Comparison of ENCODE assay signal across 8 cellular contexts in genomic region chr21:37267269-37268185, GRCh38. TPM values are rescaled to one million over a fixed set of nuclear protein-coding genes. Genes with fewer than 3 reads are reported as not detected.
A peak's percentile ranks its signal among the peaks of the same experiment; 100 is the strongest.
DNase-seq lines count a peak whose midpoint lies in the region; ATAC-seq and TF ChIP-seq lines count a peak whose summit lies in the region.

Gene VPS26C (minus strand): TSS chr21:37267334. CDS start chr21:37267294, 40 bp downstream.

- H3K4me1 ChIP-seq in suprapubic skin, result peaks cover 46% of the 10 kb centered on the region

- WGBS in suprapubic skin, result under 1% methylated on average over 45 of the region's 86 CpGs

- peak; percentile 72 to 87 for TF ChIP-seq POLR2A in suprapubic skin (IDR thresholded peaks at IDR 0.05)

- H3K36me3 ChIP-seq in GM06990 (ENCODE audit: control insufficient read depth, insufficient read depth, low read length), result no peaks in the 10 kb centered on the region
- no peaks in the 10 kb centered on the region for H3K36me3 ChIP-seq in suprapubic skin

- peaks cover 3% of the 10 kb centered on the region for H3K36me3 Mint-ChIP-seq in activated naive CD4-positive, alpha-beta T cell treated with anti-CD3 and anti-CD28 coated beads, Interleukin-2, amount 50 U/mL, for 24 hours

- peak within 1 kb of the TSS; percentile 93 for H3K4me3 Mint-ChIP-seq in activated naive CD4-positive, alpha-beta T cell treated with anti-CD3 and anti-CD28 coated beads, Interleukin-2, amount 50 U/mL, for 24 hours

- no peaks in the 10 kb centered on the region for H3K27me3 Mint-ChIP-seq in activated naive CD4-positive, alpha-beta T cell treated with anti-CD3 and anti-CD28 coated beads, Interleukin-2, amount 50 U/mL, for 24 hours

- H3K27me3 ChIP-seq in GM06990 (replicated peaks; ENCODE audit: control insufficient read depth, insufficient read depth, low read length), result no peaks in the 10 kb centered on the region
- no peaks in the 10 kb centered on the region for H3K27me3 ChIP-seq in suprapubic skin

- H3K27ac Mint-ChIP-seq in activated naive CD4-positive, alpha-beta T cell treated with anti-CD3 and anti-CD28 coated beads, Interleukin-2, amount 50 U/mL, for 24 hours, result peak within 1 kb of the TSS; percentile 97

- no peaks in the 10 kb centered on the region for H3K9me3 Mint-ChIP-seq in activated naive CD4-positive, alpha-beta T cell treated with anti-CD3 and anti-CD28 coated beads, Interleukin-2, amount 50 U/mL, for 24 hours

- H3K27ac ChIP-seq in suprapubic skin, result peak within 1 kb of the TSS; percentile 96

- peaks cover 43% of the 10 kb centered on the region for H3K4me1 Mint-ChIP-seq in activated naive CD4-positive, alpha-beta T cell treated with anti-CD3 and anti-CD28 coated beads, Interleukin-2, amount 50 U/mL, for 24 hours

- TF ChIP-seq EP300 in suprapubic skin (IDR thresholded peaks at IDR 0.05), result no peak

- TF ChIP-seq CTCF in GM06990 (IDR thresholded peaks at IDR 0.05; ENCODE audit: insufficient read depth, low read length, poor library complexity, severe bottlenecking) (no peak), suprapubic skin (IDR thresholded peaks at IDR 0.05) (no peak)

- ATAC-seq in HG02588 (IDR thresholded peaks at IDR 0.05; ENCODE audit: unreplicated experiment) (peak; percentile 87), SK-N-SH treated with all-trans-retinoic acid at 6 μM for 48 hours (peak; percentile 95)

- DNase-seq in GM06990 (ENCODE audit: extremely low read depth, insufficient read length) (peak; percentile 100), NCI-H1092 (lab: John Stamatoyannopoulos, UW) (peak; percentile 96), globus pallidus (ENCODE audit: low spot score) (peak; percentile 99), nucleus accumbens (lab: John Stamatoyannopoulos, UW) (peak; percentile 83 to 99 (median 97)), suprapubic skin (ENCODE audit: low spot score in 2 of 2) (peak; percentile 98 to 99)

- H3K4me3 ChIP-seq in GM06990 (replicated peaks; ENCODE audit: low read depth, low read length), result peak within 1 kb of the TSS; percentile 81
- H3K4me3 ChIP-seq in suprapubic skin, result peak within 1 kb of the TSS; percentile 62

- no peaks in the 10 kb centered on the region for H3K9me3 ChIP-seq in suprapubic skin

TF ChIP-seq in SK-N-SH treated with all-trans-retinoic acid at 6 μM for 48 hours, 23 proteins besides CTCF, POLR2A, EP300 and RAD21 (continues in another document):
- TF ChIP-seq ISL1 (CRISPR knock-in tag; IDR thresholded peaks at IDR 0.05), result no peak
- no peak for TF ChIP-seq OSR1 (CRISPR knock-in tag; IDR thresholded peaks at IDR 0.05)
- no peak for TF ChIP-seq ZFP30 (CRISPR knock-in tag; IDR thresholded peaks at IDR 0.05)
- no peak for TF ChIP-seq ARNTL (CRISPR knock-in tag; IDR thresholded peaks at IDR 0.05; ENCODE audit: borderline replicate concordance, low read depth)
- 0 out of 2 replicates have a peak, but pooled peaks have one; percentile 40 for TF ChIP-seq TSHZ2 (CRISPR knock-in tag; IDR thresholded peaks at IDR 0.05)
- TF ChIP-seq ESRRG (CRISPR knock-in tag; IDR thresholded peaks at IDR 0.05), result no peak
- no peak for TF ChIP-seq PPARA (CRISPR knock-in tag; IDR thresholded peaks at IDR 0.05; ENCODE audit: borderline replicate concordance)
- TF ChIP-seq SNAI2 (CRISPR knock-in tag; IDR thresholded peaks at IDR 0.05), result no peak
- TF ChIP-seq ZC3H10 (CRISPR knock-in tag; IDR thresholded peaks at IDR 0.05), result 0 out of 2 replicates have a peak, but pooled peaks have one; percentile 46
- no peak for TF ChIP-seq TCF4 (CRISPR knock-in tag; IDR thresholded peaks at IDR 0.05; ENCODE audit: borderline replicate concordance)
- no peak for TF ChIP-seq CSRNP3 (CRISPR knock-in tag; IDR thresholded peaks at IDR 0.05)
- no peak for TF ChIP-seq BACH2 (CRISPR knock-in tag; IDR thresholded peaks at IDR 0.05; ENCODE audit: borderline replicate concordance)
- TF ChIP-seq CSDC2 (CRISPR knock-in tag; IDR thresholded peaks at IDR 0.05), result peak; percentile 81; the same call in 1 of the 2 replicates
- no peak for TF ChIP-seq CREB5 (CRISPR knock-in tag; IDR thresholded peaks at IDR 0.05; ENCODE audit: low read depth)
- no peak for TF ChIP-seq PATZ1 (CRISPR knock-in tag; IDR thresholded peaks at IDR 0.05; ENCODE audit: borderline replicate concordance)
- TF ChIP-seq ZNF70 (CRISPR knock-in tag; IDR thresholded peaks at IDR 0.05), result no peak
- TF ChIP-seq POU6F1 (CRISPR knock-in tag; IDR thresholded peaks at IDR 0.05; ENCODE audit: borderline replicate concordance, low read depth), result no peak
- no peak for TF ChIP-seq TOX (CRISPR knock-in tag; IDR thresholded peaks at IDR 0.05; ENCODE audit: borderline replicate concordance)
- TF ChIP-seq GLIS3 (CRISPR knock-in tag; IDR thresholded peaks at IDR 0.05), result 0 out of 2 replicates have a peak, but pooled peaks have one; percentile 81
- no peak for TF ChIP-seq RARB (CRISPR knock-in tag; IDR thresholded peaks at IDR 0.05)

RNA-seq across cellular contexts. Expression of gene VPS26C, which starts in this region (rescaled TPM):
- total RNA-seq in suprapubic skin, result 10 to 100 TPM; 47.7 to 60.8 (median 55.4) TPM

Comparison
In these comparisons a context has a peak if more than half of its experiments do, and no peak if none do; other contexts are left out.
1. Peak in every context shown above with its lines: DNase-seq, ATAC-seq, H3K4me3 ChIP-seq and H3K27ac ChIP-seq.